Comparison of ENCODE assay signal across 18 cellular contexts in the genomic region with DNA sequence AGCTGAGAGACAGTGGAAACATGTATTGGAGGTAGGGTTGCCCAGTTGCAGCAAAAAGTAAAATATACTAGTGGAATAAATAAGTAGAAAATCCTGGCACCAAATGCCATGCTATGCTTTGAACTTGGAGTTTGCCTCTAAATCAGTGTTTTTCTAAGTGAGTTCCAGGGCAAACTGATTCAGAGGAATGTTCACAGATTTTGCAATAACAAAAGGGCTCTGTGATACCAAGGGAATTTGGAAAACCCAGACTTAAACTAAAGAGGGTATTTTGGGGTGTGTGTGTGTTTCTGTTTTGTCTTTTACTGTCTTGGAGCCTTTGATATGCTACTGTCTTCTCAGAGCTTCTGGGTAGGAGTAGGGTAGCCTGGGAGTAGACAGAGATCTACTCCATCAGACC. TPM values are rescaled to one million over a fixed set of nuclear protein-coding genes. Genes with fewer than 3 reads are reported as not detected.
DNase-seq lines count a peak whose midpoint lies in the region; ATAC-seq and TF ChIP-seq lines count a peak whose summit lies in the region.
"Had no signal": no experiment of that assay in that cellular context is flagged by ENCODE, and none has a peak within 500 bp of the region (broad histone marks: within the 10 kb centered on the region; RNA-seq: fewer than 3 reads in every experiment).

No MANE protein-coding gene starts in this region.

- no peaks in the 10 kb centered on the region for H3K4me1 ChIP-seq in GM23248 (ENCODE audit: insufficient read depth)
- H3K4me1 ChIP-seq in thyroid gland: peaks cover 63 to 66% of the 10 kb centered on the region in 2 donors

- DNase-seq in GM23248 (peak; percentile 19), astrocyte of the hippocampus (ENCODE audit: low read depth, low spot score) (peak; percentile 58), fibroblast of the aortic adventitia (ENCODE audit: low read depth) (peak; percentile 51), thyroid gland (peak; percentile 22 to 36), GM13977 (ENCODE audit: low spot score) (no peak), NCI-H2196 treated with DMSO at 0.1 percent for 48 hours (lab: John Stamatoyannopoulos, UW; ENCODE audit: unreplicated experiment) (no peak)
- DNase-seq: BE2C; C1 segment of cervical spinal cord; CD4-positive, CD25-positive, alpha-beta regulatory T cell; DMS153; DMS79; GDM1; GOT3; H7; HFFc6 had no signal

- in situ Hi-C loops in GM23248 (cut with MboI) (no loop called here), GM13977 (cut with MboI; ENCODE audit: low pct_unique_long_range_greater_than_20kb, low sequenced_read_pairs, unreplicated experiment) (no loop called here)

- H3K79me2 ChIP-seq in GM23248 (ENCODE audit: insufficient read depth): no peaks in the 10 kb centered on the region

- H4K20me1 ChIP-seq in GM23248 (ENCODE audit: insufficient read depth): no peaks in the 10 kb centered on the region

- H3K9me3 ChIP-seq in GM23248 (ENCODE audit: low read depth) (no peaks in the 10 kb centered on the region), thyroid gland (no peaks in the 10 kb centered on the region)
- H3K9me3 ChIP-seq: BE2C had no signal

- TF ChIP-seq CTCF in fibroblast of the aortic adventitia (IDR thresholded peaks at IDR 0.05; ENCODE audit: insufficient read depth, low read length): no peak
- no peak for TF ChIP-seq CTCF in thyroid gland (IDR thresholded peaks at IDR 0.05)
- no peak for TF ChIP-seq CTCF in GM13977 (IDR thresholded peaks at IDR 0.05; ENCODE audit: extremely low read depth, insufficient read depth, missing control alignments)

- H3F3A ChIP-seq in GM23248 (ENCODE audit: insufficient read depth): no peaks in the 10 kb centered on the region

- H2AFZ ChIP-seq in GM23248: no peak overlapping the region

- intact Hi-C loops in thyroid gland (cut with DNase I): no loop called here

- no peak for ATAC-seq in GM19467 (IDR thresholded peaks at IDR 0.05; ENCODE audit: unreplicated experiment)
- ATAC-seq: HCT116 had no signal

- TF ChIP-seq POLR2A in thyroid gland (IDR thresholded peaks at IDR 0.05): no peak

- no peaks in the 10 kb centered on the region for H3K27me3 ChIP-seq in GM23248 (replicated peaks; ENCODE audit: insufficient read depth)
- H3K27me3 ChIP-seq in thyroid gland: no peaks in the 10 kb centered on the region
- H3K27me3 ChIP-seq: BE2C had no signal

- H3K4me2 ChIP-seq in GM23248 (ENCODE audit: unreplicated experiment): no peak overlapping the region

- H3K4me3 ChIP-seq in GM23248 (no peak overlapping the region), fibroblast of the aortic adventitia (ENCODE audit: low read depth, low read length) (no peak overlapping the region), thyroid gland (replicated peaks in 1 of 3) (no peak overlapping the region)

- H3K9ac ChIP-seq in GM23248: no peak overlapping the region

- H3K27ac ChIP-seq in GM23248 (no peak overlapping the region), thyroid gland (peak overlapping the region; percentile 68 to 95 (median 79))
- H3K27ac ChIP-seq: HL-60 had no signal

- no peaks in the 10 kb centered on the region for H3K9me2 ChIP-seq in GM23248 (ENCODE audit: insufficient read depth)

- H3K36me3 ChIP-seq in GM23248 (ENCODE audit: low read depth) (no peaks in the 10 kb centered on the region), thyroid gland (peaks cover 0 to 11% of the 10 kb centered on the region in 2 donors)
- H3K36me3 ChIP-seq: BE2C had no signal

RNA-seq across cellular contexts. Expression of gene SLC26A4, which starts 39.9 kb away (rescaled TPM):
- 0.25 and 0.43 TPM in 2 replicates for total RNA-seq in GM23248 (2014; rRNA removed; shearing (Covaris generic))
- 0.10 and 0.24 TPM in 2 replicates for polyA plus RNA-seq in GM23248 (2016; fragmentation: Nextera tagmentation; extraction: Ambion mirVana)
- total RNA-seq in fibroblast of the aortic adventitia (ENCODE audit: low replicate concordance) (0.65 and 1.8 TPM in 2 replicates), thyroid gland (100 to 1,000 TPM; 193 to 299 (median 254) TPM)
- total RNA-seq: H7 had no signal

RNA-seq across cellular contexts. Expression of gene CBLL1, which starts 43.4 kb away (rescaled TPM):
- 11.9 and 47.2 TPM in 2 replicates for total RNA-seq in GM23248 (2014; rRNA removed; shearing (Covaris generic))
- polyA plus RNA-seq in GM23248 (2016; fragmentation: Nextera tagmentation; extraction: Ambion mirVana): 35.5 and 38.2 TPM in 2 replicates
- total RNA-seq in fibroblast of the aortic adventitia (ENCODE audit: low replicate concordance): 32.0 and 32.6 TPM in 2 replicates
- 10 to 100 TPM; 27.0 to 41.6 (median 33.5) TPM for total RNA-seq in thyroid gland

Comparison
In these comparisons a context has a peak if more than half of its experiments do, and no peak if none do; other contexts are left out.
1. DNase-seq: peak in GM23248 (single experiment), astrocyte of the hippocampus (single experiment), fibroblast of the aortic adventitia (single experiment) and thyroid gland (2 of 2); none in GM13977 (single experiment) and NCI-H2196 treated with DMSO at 0.1 percent for 48 hours (single experiment).
2. RNA of gene SLC26A4, which starts 39.9 kb away (total RNA-seq): 193 to 299 TPM in thyroid gland; 0.65 to 1.8 TPM in fibroblast of the aortic adventitia and 0.25 to 0.43 TPM in GM23248; every median in the first group is over 10 times any median in the second.